28 cellular contexts compared by ENCODE assay signal in genomic region chrX:31255310-31256033, GRCh38.
"Had no signal": no experiment of that assay in that cellular context is flagged by ENCODE, and none has a peak within 500 bp of the region (broad histone marks: within the 10 kb centered on the region; RNA-seq: fewer than 3 reads in every experiment).

No MANE protein-coding gene starts in this region.

- FAIRE-seq: keratinocyte had no signal

- H3K4me3 Mint-ChIP-seq: nephron; neural crest cell; stimulated activated memory B cell treated with anti-CD40 and anti-IgM and Interleukin-4, amounts not matched to agents 10 μg/mL and 1 μg/mL and 100 μg/mL, for 72 hours; stimulated activated naive CD8-positive, alpha-beta T cell treated with anti-CD3 and anti-CD28 coated beads, Interleukin-15, amount 100 ng/mL, for 72 hours had no signal

- H3K27me3 Mint-ChIP-seq: naive thymus-derived CD8-positive, alpha-beta T cell; progenitor cell of endocrine pancreas; stimulated activated memory B cell treated with anti-CD40 and anti-IgM and Interleukin-4, amounts not matched to agents 10 μg/mL and 1 μg/mL and 100 μg/mL, for 72 hours; stimulated activated naive CD8-positive, alpha-beta T cell treated with anti-CD3 and anti-CD28 coated beads, Interleukin-15, amount 100 ng/mL, for 72 hours had no signal

- H3K36me3 Mint-ChIP-seq: naive thymus-derived CD8-positive, alpha-beta T cell; stimulated activated memory B cell treated with anti-CD40 and anti-IgM and Interleukin-4, amounts not matched to agents 10 μg/mL and 1 μg/mL and 100 μg/mL, for 72 hours had no signal

- H3K4me1 Mint-ChIP-seq: naive thymus-derived CD8-positive, alpha-beta T cell; nephron; neural crest cell; stimulated activated memory B cell treated with anti-CD40 and anti-IgM and Interleukin-4, amounts not matched to agents 10 μg/mL and 1 μg/mL and 100 μg/mL, for 72 hours; stimulated activated naive CD8-positive, alpha-beta T cell treated with anti-CD3 and anti-CD28 coated beads, Interleukin-15, amount 100 ng/mL, for 72 hours had no signal

- H3K27ac ChIP-seq: lower lobe of right lung, ovary, right atrium auricular region, right lobe of liver, transverse colon, upper lobe of left lung, vagina had no signal

- H3K36me3 ChIP-seq: lower lobe of right lung, ovary, right atrium auricular region, transverse colon, upper lobe of left lung, vagina had no signal

- H3K4me1 ChIP-seq: lower lobe of right lung, right atrium auricular region, transverse colon, upper lobe of left lung, vagina had no signal

- H3K27ac Mint-ChIP-seq: naive thymus-derived CD8-positive, alpha-beta T cell; progenitor cell of endocrine pancreas; stimulated activated memory B cell treated with anti-CD40 and anti-IgM and Interleukin-4, amounts not matched to agents 10 μg/mL and 1 μg/mL and 100 μg/mL, for 72 hours; stimulated activated naive CD8-positive, alpha-beta T cell treated with anti-CD3 and anti-CD28 coated beads, Interleukin-15, amount 100 ng/mL, for 72 hours had no signal

- H3K4me3 ChIP-seq: lower lobe of right lung, ovary, right atrium auricular region, right lobe of liver, smooth muscle cell, transverse colon, upper lobe of left lung, vagina had no signal

- DNase-seq: hippocampal formation; kidney glomerular epithelial cell; left cardiac atrium; lower lobe of right lung; mammary epithelial cell; mesenchymal stem cell; nucleus accumbens; ovary; right lobe of liver; stimulated activated CD4-positive, alpha-beta T cell treated with anti-CD3 and anti-CD28 coated beads, Interleukin-1b, Interleukin-23, amount 100 ng/mL, for 48 hours; stimulated activated CD4-positive, alpha-beta T cell treated with anti-CD3 and anti-CD28 coated beads, Interleukin-2, amount 100 ng/mL, for 48 hours; stimulated activated CD4-positive, alpha-beta T cell treated with anti-CD3 and anti-CD28 coated beads, Interleukin-4, amount 100 ng/mL, for 4 hours; stimulated activated CD8-positive, alpha-beta memory T cell treated with anti-CD3 and anti-CD28 coated beads, Interleukin-4, amount 100 ng/mL, for 48 hours; stimulated activated naive CD4-positive, alpha-beta T cell treated with Interleukin-2 at 50 U/mL for 16 hours; stimulated activated naive CD8-positive, alpha-beta T cell treated with anti-CD3 and anti-CD28 coated beads, Interleukin-15, amount 100 ng/mL, for 72 hours; substantia nigra; transverse colon had no signal

- H3K4me2 ChIP-seq: smooth muscle cell had no signal

- H3K9me3 Mint-ChIP-seq: naive thymus-derived CD8-positive, alpha-beta T cell; nephron; stimulated activated memory B cell treated with anti-CD40 and anti-IgM and Interleukin-4, amounts not matched to agents 10 μg/mL and 1 μg/mL and 100 μg/mL, for 72 hours; stimulated activated naive CD8-positive, alpha-beta T cell treated with anti-CD3 and anti-CD28 coated beads, Interleukin-15, amount 100 ng/mL, for 72 hours had no signal

- H3K27me3 ChIP-seq: ovary, right atrium auricular region, transverse colon, upper lobe of left lung, vagina had no signal

- H3K9me3 ChIP-seq: lower lobe of right lung, ovary, right atrium auricular region, right lobe of liver, transverse colon, upper lobe of left lung, vagina had no signal

- ATAC-seq: left cardiac atrium; left lobe of liver; naive thymus-derived CD8-positive, alpha-beta T cell; right lobe of liver; stimulated activated memory B cell treated with anti-CD40 and anti-IgM and Interleukin-4, amounts not matched to agents 10 μg/mL and 1 μg/mL and 100 μg/mL, for 72 hours; stimulated activated naive CD8-positive, alpha-beta T cell treated with anti-CD3 and anti-CD28 coated beads, Interleukin-15, amount 100 ng/mL, for 72 hours had no signal
